ENCODE assay signal across 10 cellular contexts in the genomic region with DNA sequence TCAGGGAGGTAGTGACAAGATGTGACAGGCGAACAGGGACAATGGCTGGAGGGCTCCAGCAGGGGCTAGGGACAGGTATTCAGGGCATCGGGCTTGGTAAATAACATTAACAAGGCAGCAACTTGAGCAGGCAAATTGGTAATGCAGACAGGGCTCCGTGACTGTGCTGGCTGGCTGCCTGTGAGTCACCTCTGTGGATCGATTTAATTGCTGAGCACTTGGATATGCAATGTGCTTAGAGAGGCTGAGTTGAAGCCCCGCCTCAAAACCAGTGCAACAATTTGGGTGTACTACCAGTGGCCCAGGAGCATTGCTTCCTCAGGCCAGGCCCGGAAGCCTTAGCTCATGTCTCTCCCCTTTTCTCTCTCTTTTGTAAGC. TPM values are rescaled to one million over a fixed set of nuclear protein-coding genes. Genes with fewer than 3 reads are reported as not detected.
DNase-seq lines count a peak whose midpoint lies in the region; ATAC-seq and TF ChIP-seq lines count a peak whose summit lies in the region.
"Had no signal": no experiment of that assay in that cellular context is flagged by ENCODE, and none has a peak within 500 bp of the region (broad histone marks: within the 10 kb centered on the region; RNA-seq: fewer than 3 reads in every experiment).

No MANE protein-coding gene starts in this region.

- H3K27me3 ChIP-seq in esophagus (ENCODE audit: control insufficient read depth in 1 of 2, insufficient read depth in 2 of 2, low read length in 2 of 2), result no peaks in the 10 kb centered on the region
- H3K27me3 ChIP-seq: neural progenitor cell had no signal

- TF ChIP-seq CTCF in retinal pigment epithelial cell (conservative IDR thresholded peaks at IDR 0.05; ENCODE audit: low read depth, low read length), result no peak

- intact Hi-C loops in posterior cingulate gyrus (cut with DNase I), result no loop called here

- H3K36me3 Mint-ChIP-seq in activated T-helper 17 cell treated with anti-CD3 and anti-CD28 coated beads, Interleukin-2, amount 50 U/mL, for 72 hours (ENCODE audit: low read depth), result no peaks in the 10 kb centered on the region
- H3K36me3 Mint-ChIP-seq: neural progenitor cell had no signal

- no peaks in the 10 kb centered on the region for H3K4me1 Mint-ChIP-seq in activated T-helper 17 cell treated with anti-CD3 and anti-CD28 coated beads, Interleukin-2, amount 50 U/mL, for 72 hours
- H3K4me1 Mint-ChIP-seq: neural progenitor cell had no signal

- H3K27me3 Mint-ChIP-seq in activated T-helper 17 cell treated with anti-CD3 and anti-CD28 coated beads, Interleukin-2, amount 50 U/mL, for 72 hours, result peaks cover 22% of the 10 kb centered on the region

- ATAC-seq in HG03108 (IDR thresholded peaks at IDR 0.05; ENCODE audit: unreplicated experiment), result no peak
- no peak for ATAC-seq in activated T-helper 17 cell treated with anti-CD3 and anti-CD28 coated beads, Interleukin-2, amount 50 U/mL, for 72 hours (replicated peaks)

- H3K4me3 Mint-ChIP-seq in activated T-helper 17 cell treated with anti-CD3 and anti-CD28 coated beads, Interleukin-2, amount 50 U/mL, for 72 hours, result no peak overlapping the region
- H3K4me3 Mint-ChIP-seq: neural progenitor cell had no signal

- H3K4me3 ChIP-seq in esophagus (ENCODE audit: low read depth in 1 of 2, low read length in 2 of 2) (no peak overlapping the region), retinal pigment epithelial cell (ENCODE audit: low read length) (no peak overlapping the region)
- H3K4me3 ChIP-seq: neural progenitor cell had no signal

- peak overlapping the region; percentile 23 to 45 for H3K27ac ChIP-seq in esophagus (ENCODE audit: low read depth in 2 of 2, low read length in 1 of 2)
- H3K27ac ChIP-seq: neural progenitor cell had no signal

- 44 to 50% methylated on average over 6 of the region's 6 CpGs for WGBS in esophagus, 2 donors

- H3K36me3 ChIP-seq in esophagus (ENCODE audit: control insufficient read depth in 2 of 2, insufficient read depth in 2 of 2, low read length in 1 of 2), result no peaks in the 10 kb centered on the region
- H3K36me3 ChIP-seq: neural progenitor cell had no signal

- H3K9me3 Mint-ChIP-seq in activated T-helper 17 cell treated with anti-CD3 and anti-CD28 coated beads, Interleukin-2, amount 50 U/mL, for 72 hours, result no peaks in the 10 kb centered on the region

- peaks cover 0 to 2% of the 10 kb centered on the region in 2 donors for H3K9me3 ChIP-seq in esophagus (ENCODE audit: control insufficient read depth in 2 of 2, insufficient read depth in 1 of 2, low read depth in 1 of 2, low read length in 1 of 2)

- DNase-seq in GM04504 (ENCODE audit: low read depth), result peak; percentile 64
- peak; percentile 16 for DNase-seq in NCI-H2227 (lab: John Stamatoyannopoulos, UW; ENCODE audit: unreplicated experiment)
- DNase-seq in retinal pigment epithelial cell (ENCODE audit: low read depth), result peak; percentile 43
- DNase-seq in pons (ENCODE audit: low spot score), result no peak
- no peak for DNase-seq in posterior cingulate gyrus
- DNase-seq: activated CD4-positive, CD25-positive, alpha-beta regulatory T cell treated with anti-CD3 and anti-CD28 coated beads, Interleukin-2, amount 50 U/mL, for 72 hours had no signal

- no peak overlapping the region for H3K27ac Mint-ChIP-seq in activated T-helper 17 cell treated with anti-CD3 and anti-CD28 coated beads, Interleukin-2, amount 50 U/mL, for 72 hours
- H3K27ac Mint-ChIP-seq: neural progenitor cell had no signal

- no peaks in the 10 kb centered on the region for H3K4me1 ChIP-seq in esophagus (ENCODE audit: control insufficient read depth in 2 of 2, insufficient read depth in 2 of 2, low read length in 1 of 2)
- H3K4me1 ChIP-seq: neural progenitor cell had no signal

RNA-seq across cellular contexts. Expression of gene CNGA2, which starts 19.5 kb away (rescaled TPM):
- not detected for polyA plus RNA-seq in esophagus
- not detected for total RNA-seq in activated T-helper 17 cell treated with anti-CD3 and anti-CD28 coated beads, Interleukin-2, amount 50 U/mL, for 72 hours

RNA-seq across cellular contexts. Expression of gene FATE1, which starts 38.2 kb away (rescaled TPM):
- not detected for polyA plus RNA-seq in esophagus
- not detected for total RNA-seq in activated T-helper 17 cell treated with anti-CD3 and anti-CD28 coated beads, Interleukin-2, amount 50 U/mL, for 72 hours

RNA-seq across cellular contexts. Expression of gene PRRG3, which starts 58.8 kb away (rescaled TPM):
- polyA plus RNA-seq in esophagus, result under 1 TPM; 0.08 to 0.09 TPM
- not detected for total RNA-seq in activated T-helper 17 cell treated with anti-CD3 and anti-CD28 coated beads, Interleukin-2, amount 50 U/mL, for 72 hours

Comparison
In these comparisons a context has a peak if more than half of its experiments do, and no peak if none do; other contexts are left out.
1. DNase-seq: peak in GM04504 (single experiment), NCI-H2227 (single experiment) and retinal pigment epithelial cell (single experiment); none in pons (single experiment) and posterior cingulate gyrus (0 of 10).